ENCODE assay signal across 17 cellular contexts in the genomic region with DNA sequence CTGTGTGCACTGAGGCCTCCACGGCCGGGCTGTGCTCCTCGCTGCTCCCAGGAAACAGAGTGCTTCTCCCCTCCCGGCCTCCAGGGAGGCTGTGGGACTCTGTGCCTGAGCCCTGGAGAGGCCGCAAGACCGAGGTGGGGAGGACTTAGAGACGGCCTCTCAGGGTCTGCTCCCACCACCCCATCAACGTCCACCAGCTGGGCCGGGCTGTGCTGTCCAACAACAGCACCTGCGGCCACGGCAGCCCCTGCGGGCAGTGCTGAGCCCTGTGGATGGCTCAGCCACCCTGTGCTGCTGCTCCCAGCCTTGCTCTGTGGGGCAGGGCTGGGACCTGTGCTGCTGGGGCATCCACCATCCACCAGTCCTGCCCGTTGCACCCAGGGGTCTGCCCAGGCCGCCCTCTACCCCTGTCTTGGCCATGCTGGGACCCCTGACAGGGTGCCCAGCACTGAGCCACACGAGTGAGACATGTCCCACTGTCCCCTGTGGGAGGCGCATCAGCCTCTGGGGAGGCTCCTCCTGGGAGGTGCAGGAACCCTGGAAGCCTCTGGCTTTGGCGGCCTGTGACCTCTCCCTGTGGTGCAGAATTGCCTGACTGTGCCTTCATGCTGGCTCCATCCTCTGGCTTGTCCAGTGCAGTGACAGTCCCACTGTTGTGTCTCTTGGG. TPM values are rescaled to one million over a fixed set of nuclear protein-coding genes. Genes with fewer than 3 reads are reported as not detected.
DNase-seq lines count a peak whose midpoint lies in the region; FAIRE-seq and TF ChIP-seq lines count a peak whose summit lies in the region.
"Had no signal": no experiment of that assay in that cellular context is flagged by ENCODE, and none has a peak within 500 bp of the region (broad histone marks: within the 10 kb centered on the region; RNA-seq: fewer than 3 reads in every experiment).

No MANE protein-coding gene starts in this region.

- peak overlapping the region; percentile 66 for H3K4me3 ChIP-seq in BLaER1
- no peak overlapping the region for H3K4me3 ChIP-seq in HEK293 (ENCODE audit: low read depth, low read length)
- H3K4me3 ChIP-seq in dorsolateral prefrontal cortex, result no peak overlapping the region

- FAIRE-seq in urothelium cell line (lab: Jason Lieb, UNC), result no peak
- FAIRE-seq: frontal cortex had no signal

- H3K27ac ChIP-seq in BLaER1, result peak overlapping the region; percentile 93
- no peak overlapping the region for H3K27ac ChIP-seq in HEK293 (ENCODE audit: extremely low read depth, low read depth, low read length)
- peak overlapping the region in 4 of 59 donors; percentile 14 to 35 (median 26) for H3K27ac ChIP-seq in dorsolateral prefrontal cortex

- H3K4me3 Mint-ChIP-seq in osteocyte (ENCODE audit: unreplicated experiment), result no peak overlapping the region
- H3K4me3 Mint-ChIP-seq: activated CD8-positive, alpha-beta T cell treated with anti-CD3 and anti-CD28 coated beads, Interleukin-2, amount 10 ng/mL, durations not matched to agents 7 days and 5 days; CD8-positive, alpha-beta memory T cell; HFFc6; T-helper 1 cell treated with Interleukin-12 subunit alpha and Interleukin-12 subunit beta and Interleukin-4 antibody, amounts not matched to agents 30 μg/mL and 1 μg/mL, for 36 hours had no signal

- POLR2A ChIA-PET in HEK293 (lab: Yijun Ruan, JAX), result no interaction called here

- H3K27me3 Mint-ChIP-seq in osteocyte (ENCODE audit: unreplicated experiment), result no peaks in the 10 kb centered on the region

- intact Hi-C loops in dorsolateral prefrontal cortex (cut with DNase I), result no loop called here

- TF ChIP-seq CTCF in HEK293 (tag by site-specific recombination; IDR thresholded peaks at IDR 0.05), result no peak
- TF ChIP-seq CTCF in dorsolateral prefrontal cortex (IDR thresholded peaks at IDR 0.05 in 54 of 56, conservative IDR thresholded peaks at IDR 0.05 in 2 of 56; ENCODE audit: low read depth in 1 of 56, partially characterized antibody in 56 of 56), result no peak
- no peak for TF ChIP-seq CTCF in osteocyte (IDR thresholded peaks at IDR 0.05)

- no peaks in the 10 kb centered on the region for H4K20me1 ChIP-seq in BLaER1

- H3K36me3 ChIP-seq in BLaER1 (peaks cover 47% of the 10 kb centered on the region), HEK293 (ENCODE audit: control insufficient read depth in 2 of 2, insufficient read depth in 1 of 2, low read length in 2 of 2) (no peaks in the 10 kb centered on the region)

- H3K4me1 ChIP-seq in BLaER1 (peaks cover 78% of the 10 kb centered on the region), HEK293 (ENCODE audit: control insufficient read depth, insufficient read depth, low read length) (no peaks in the 10 kb centered on the region)

- H3K4me1 Mint-ChIP-seq in osteocyte (ENCODE audit: unreplicated experiment), result no peaks in the 10 kb centered on the region
- H3K4me1 Mint-ChIP-seq: CD8-positive, alpha-beta memory T cell had no signal

- CTCF ChIA-PET in HEK293 (lab: Yijun Ruan, JAX), result no interaction called here

- no peak overlapping the region for H3K27ac Mint-ChIP-seq in osteocyte (ENCODE audit: unreplicated experiment)
- H3K27ac Mint-ChIP-seq: activated CD8-positive, alpha-beta T cell treated with anti-CD3 and anti-CD28 coated beads, Interleukin-2, amount 10 ng/mL, durations not matched to agents 7 days and 5 days; HFFc6; T-helper 1 cell treated with Interleukin-12 subunit alpha and Interleukin-12 subunit beta and Interleukin-4 antibody, amounts not matched to agents 30 μg/mL and 1 μg/mL, for 36 hours had no signal

- DNase-seq in dorsolateral prefrontal cortex (peak in 6 of 10 donors; percentile 1 to 37 (median 30)), osteocyte (ENCODE audit: extremely low spot score, unreplicated experiment) (peak; percentile 81), urothelium cell line (ENCODE audit: low spot score) (no peak), EL (no peak), T-helper 9 cell (no peak), NCI-H2171 (lab: John Stamatoyannopoulos, UW) (no peak)
- DNase-seq: activated CD8-positive, alpha-beta T cell treated with anti-CD3 and anti-CD28 coated beads, Interleukin-2, amount 10 ng/mL, durations not matched to agents 7 days and 5 days; DMS79; HFFc6; midbrain; NCI-H510A treated with DMSO at 0.1 percent for 48 hours; stimulated activated CD4-positive, alpha-beta T cell treated with anti-CD3 and anti-CD28 coated beads, Interleukin-15, amount 100 ng/mL, for 24 hours had no signal

- no peaks in the 10 kb centered on the region for H3K36me3 Mint-ChIP-seq in osteocyte (ENCODE audit: unreplicated experiment)

- H3K27me3 ChIP-seq in BLaER1 (no peaks in the 10 kb centered on the region), dorsolateral prefrontal cortex (no peaks in the 10 kb centered on the region)

- H3K9me3 ChIP-seq in BLaER1 (peaks cover 24% of the 10 kb centered on the region), HEK293 (ENCODE audit: control insufficient read depth, insufficient read depth, low read depth, low read length) (no peaks in the 10 kb centered on the region)

- H3K9ac ChIP-seq in BLaER1, result peak overlapping the region; percentile 81

- peak overlapping the region; percentile 99 for H3K4me2 ChIP-seq in BLaER1

- H3K9me3 Mint-ChIP-seq in osteocyte (ENCODE audit: unreplicated experiment), result no peaks in the 10 kb centered on the region

TF ChIP-seq in HEK293, 187 proteins besides CTCF, POLR2A, EP300 and RAD21:
- peak; percentile 37 for TF ChIP-seq GLIS1 (tag by site-specific recombination; IDR thresholded peaks at IDR 0.05)
- peak; percentile 86 for TF ChIP-seq ZIC2 (tag by site-specific recombination; IDR thresholded peaks at IDR 0.05)
- TF ChIP-seq ZNF529 (tag by site-specific recombination; IDR thresholded peaks at IDR 0.05; ENCODE audit: insufficient replicate concordance), result no peak

RNA-seq across cellular contexts. Expression of gene LRRC3, which starts 31.2 kb away (rescaled TPM):
- total RNA-seq in dorsolateral prefrontal cortex, result 1 to 10 TPM in 42 of 120 experiments, under 1 TPM in 78; 0.15 to 4.1 (median 0.88) TPM
- 4.0 and 4.2 TPM in 2 replicates for total RNA-seq in osteocyte
- total RNA-seq: HFFc6 had no signal

Comparison
In these comparisons a context has a peak if more than half of its experiments do, and no peak if none do; other contexts are left out.
1. DNase-seq: peak in dorsolateral prefrontal cortex (6 of 10) and osteocyte (single experiment); none in urothelium cell line (single experiment), EL (single experiment), T-helper 9 cell (single experiment) and NCI-H2171 (single experiment).